Comparison of ENCODE assay signal across 8 cellular contexts in the genomic region with DNA sequence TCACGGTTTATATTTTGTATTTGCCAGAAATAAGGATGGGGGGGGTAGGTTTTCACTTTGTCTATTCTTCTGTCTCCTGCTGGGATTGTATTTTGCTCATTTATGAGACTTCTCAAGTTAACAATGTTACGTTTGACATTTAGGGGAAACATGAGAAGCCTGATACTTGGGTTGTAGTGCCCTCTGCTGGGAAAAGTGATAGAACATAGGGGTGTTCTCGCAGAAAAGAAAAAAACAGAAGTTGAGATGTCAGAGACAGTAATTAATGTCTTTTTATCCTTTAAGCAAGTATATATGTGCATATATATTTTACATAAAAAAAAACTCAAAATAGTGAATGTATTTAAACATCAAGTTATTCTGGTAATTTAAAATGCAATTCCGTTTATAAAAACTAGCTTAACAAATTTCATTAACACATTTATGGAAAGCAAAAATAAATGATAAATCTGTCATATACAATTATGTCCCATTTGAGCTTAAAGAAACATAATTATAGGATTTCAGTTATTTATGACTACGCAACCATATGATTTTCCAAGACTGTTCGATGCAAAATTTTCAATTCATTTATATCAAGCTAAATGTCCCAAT. TPM values are rescaled to one million over a fixed set of nuclear protein-coding genes. Genes with fewer than 3 reads are reported as not detected.
DNase-seq lines count a peak whose midpoint lies in the region; ATAC-seq lines count a peak whose summit lies in the region.

No MANE protein-coding gene starts in this region.

- CTCF ChIA-PET in activated CD4-positive, alpha-beta memory T cell treated with anti-CD3 and anti-CD28 coated beads for 36 hours (lab: Charles Lee) = interaction anchor here (0.6 to 2.6 kb wide), 12 partner anchors 9 to 1088 kb away, joined by 3 to 11 read pairs (median 4); no protein-coding TSS in a partner anchor

- H3K27me3 Mint-ChIP-seq in activated CD4-positive, alpha-beta memory T cell treated with anti-CD3 and anti-CD28 coated beads for 36 hours = peaks cover 6% of the 10 kb centered on the region

- H3K27ac Mint-ChIP-seq in activated CD4-positive, alpha-beta memory T cell treated with anti-CD3 and anti-CD28 coated beads for 36 hours = no peak overlapping the region

- H3K9me3 Mint-ChIP-seq in activated CD4-positive, alpha-beta memory T cell treated with anti-CD3 and anti-CD28 coated beads for 36 hours = no peaks in the 10 kb centered on the region

- no peaks in the 10 kb centered on the region for H3K4me1 Mint-ChIP-seq in activated CD4-positive, alpha-beta memory T cell treated with anti-CD3 and anti-CD28 coated beads for 36 hours (ENCODE audit: low read depth)

- intact Hi-C loops in activated CD4-positive, alpha-beta memory T cell treated with anti-CD3 and anti-CD28 coated beads for 36 hours (cut with micrococcal nuclease) = loop anchor here (1.0 to 10.0 kb wide), 5 partner anchors 187 to 630 kb away; a partner anchor contains a TSS
- intact Hi-C loops in Right ventricle myocardium superior (cut with DNase I) = no loop called here

- POLR2A ChIA-PET in activated CD4-positive, alpha-beta memory T cell treated with anti-CD3 and anti-CD28 coated beads for 36 hours (lab: Charles Lee) = no interaction called here

- ATAC-seq in GM18870 (IDR thresholded peaks at IDR 0.05; ENCODE audit: unreplicated experiment) (peak; percentile 83), HG03354 (IDR thresholded peaks at IDR 0.05; ENCODE audit: poor library complexity, severe bottlenecking, unreplicated experiment) (peak; percentile 91), Right ventricle myocardium superior (ENCODE audit: poor library complexity) (no peak)

- peak; percentile 48 for DNase-seq in D341Med (ENCODE audit: low spot score)
- peak; percentile 40 for DNase-seq in NCI-H226
- DNase-seq in activated CD4-positive, alpha-beta memory T cell treated with anti-CD3 and anti-CD28 coated beads for 36 hours = peak; percentile 38
- DNase-seq in iPS DF 4.7 (ENCODE audit: extremely low read depth, low spot score) = peak; percentile 22
- DNase-seq in stimulated activated CD4-positive, alpha-beta T cell treated with anti-CD3 and anti-CD28 coated beads, Interleukin-4, amount 100 ng/mL, for 48 hours (ENCODE audit: low read depth in 2 of 2) = peak; percentile 13 to 25
- DNase-seq in Right ventricle myocardium superior = no peak

- H3K4me3 Mint-ChIP-seq in activated CD4-positive, alpha-beta memory T cell treated with anti-CD3 and anti-CD28 coated beads for 36 hours = no peak overlapping the region

- H3K36me3 Mint-ChIP-seq in activated CD4-positive, alpha-beta memory T cell treated with anti-CD3 and anti-CD28 coated beads for 36 hours = no peaks in the 10 kb centered on the region

RNA-seq across cellular contexts. Expression of a gene that starts 46.0 kb away (rescaled TPM):
- not detected for total RNA-seq in activated CD4-positive, alpha-beta memory T cell treated with anti-CD3 and anti-CD28 coated beads for 36 hours
- not detected for total RNA-seq in Right ventricle myocardium superior
